Comparison of ENCODE assay signal across 17 cellular contexts in the genomic region with DNA sequence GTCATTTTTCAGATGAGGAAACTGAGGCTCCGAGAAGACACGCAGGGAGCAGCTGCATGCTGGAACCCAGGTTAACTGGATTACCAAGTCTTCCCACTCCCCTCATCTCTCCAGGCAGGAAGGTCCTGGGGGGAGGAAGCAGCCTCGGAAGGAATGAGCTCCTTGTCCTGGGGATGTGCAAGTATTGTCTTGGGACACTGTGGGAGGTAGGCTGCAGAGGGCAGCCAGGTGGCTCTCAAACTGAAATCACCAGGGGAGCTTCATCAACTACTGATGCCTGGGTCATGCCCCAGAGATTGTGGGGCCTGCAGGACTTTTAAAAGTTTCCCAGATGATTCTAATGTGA.
"Had no signal": no experiment of that assay in that cellular context is flagged by ENCODE, and none has a peak within 500 bp of the region (broad histone marks: within the 10 kb centered on the region; RNA-seq: fewer than 3 reads in every experiment).

No MANE protein-coding gene starts in this region.

- H3K27ac ChIP-seq: ascending aorta, upper lobe of right lung had no signal

- H3K27ac Mint-ChIP-seq: activated naive CD4-positive, alpha-beta T cell treated with anti-CD3 and anti-CD28 coated beads, Interleukin-2, amount 50 U/mL, for 24 hours had no signal

- H3K4me3 ChIP-seq: ascending aorta, upper lobe of right lung had no signal

- ATAC-seq: activated CD4-positive, CD25-positive, alpha-beta regulatory T cell treated with anti-CD3 and anti-CD28 coated beads, Interleukin-2, amount 50 U/mL, for 24 hours; left cardiac atrium; upper lobe of right lung had no signal

- H3K9me3 Mint-ChIP-seq: activated naive CD4-positive, alpha-beta T cell treated with anti-CD3 and anti-CD28 coated beads, Interleukin-2, amount 50 U/mL, for 24 hours; activated T-cell treated with anti-CD3 and anti-CD28 coated beads, Interleukin-2, amount 50 U/mL, for 72 hours; natural killer cell had no signal

- H3K36me3 Mint-ChIP-seq: activated naive CD4-positive, alpha-beta T cell treated with anti-CD3 and anti-CD28 coated beads, Interleukin-2, amount 50 U/mL, for 24 hours; natural killer cell had no signal

- H3K27me3 Mint-ChIP-seq: activated naive CD4-positive, alpha-beta T cell treated with anti-CD3 and anti-CD28 coated beads, Interleukin-2, amount 50 U/mL, for 24 hours had no signal

- H3K4me1 ChIP-seq: upper lobe of right lung had no signal

- H3K36me3 ChIP-seq: ascending aorta, spleen, upper lobe of right lung had no signal

- H3K4me3 Mint-ChIP-seq: activated naive CD4-positive, alpha-beta T cell treated with anti-CD3 and anti-CD28 coated beads, Interleukin-2, amount 50 U/mL, for 24 hours; activated T-cell treated with anti-CD3 and anti-CD28 coated beads, Interleukin-2, amount 50 U/mL, for 72 hours had no signal

- DNase-seq: activated CD4-positive, alpha-beta T cell treated with anti-CD3 and anti-CD28 coated beads, Interleukin-2, amount 50 U/mL, for 1 hour; activated CD8-positive, alpha-beta memory T cell treated with anti-CD3 and anti-CD28 coated beads for 24 hours; activated CD8-positive, alpha-beta memory T cell treated with anti-CD3 and anti-CD28 coated beads, Interleukin-2, amount 50 U/mL, for 48 hours; activated gamma-delta T cell; activated T-cell treated with anti-CD3 and anti-CD28 coated beads, Interleukin-2, amount 50 U/mL, for 72 hours; effector memory CD4-positive, alpha-beta T cell; left cardiac atrium; mesendoderm; natural killer cell; spleen; stimulated activated CD4-positive, alpha-beta T cell treated with anti-CD3 and anti-CD28 coated beads, Interleukin-4, amount 100 ng/mL, for 4 hours; stimulated activated naive B cell treated with anti-CD40 and anti-IgM and Interleukin-4, amounts not matched to agents 10 μg/mL and 1 μg/mL and 100 μg/mL, for 72 hours; T-helper 9 cell; upper lobe of right lung had no signal

- H3K27me3 ChIP-seq: ascending aorta, spleen, upper lobe of right lung had no signal

- H3K9me3 ChIP-seq: ascending aorta, spleen, upper lobe of right lung had no signal
